In the genomic region with DNA sequence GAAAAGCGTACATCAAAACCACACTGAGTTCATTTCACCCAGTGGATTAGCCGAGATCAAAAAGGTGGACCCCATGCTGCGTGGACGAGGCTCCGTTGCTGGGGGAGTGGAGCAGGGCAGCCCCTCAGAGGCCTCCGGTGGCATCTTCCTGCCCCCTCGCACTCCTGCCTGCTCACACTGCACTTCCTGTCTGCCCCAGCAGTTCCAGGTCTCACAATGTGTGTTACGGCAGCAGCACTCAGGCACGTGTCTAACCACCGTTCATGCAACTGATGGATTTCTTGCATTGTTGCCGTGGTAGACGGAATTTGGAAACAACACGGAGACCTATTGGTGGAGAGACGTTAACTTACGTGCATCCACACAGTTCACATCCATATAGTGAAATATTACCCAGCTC, we compare ENCODE assay signal across 17 cellular contexts.
"Had no signal": no experiment of that assay in that cellular context is flagged by ENCODE, and none has a peak within 500 bp of the region (broad histone marks: within the 10 kb centered on the region; RNA-seq: fewer than 3 reads in every experiment).

No MANE protein-coding gene starts in this region.

- H3K4me1 ChIP-seq: left lung, vagina had no signal

- H3K4me1 Mint-ChIP-seq: activated naive CD4-positive, alpha-beta T cell treated with anti-CD3 and anti-CD28 coated beads, Interleukin-2, amount 50 U/mL, for 24 hours had no signal

- H3K4me3 ChIP-seq: left lung, thyroid gland, vagina had no signal

- H3K9me3 Mint-ChIP-seq: activated CD4-positive, alpha-beta memory T cell treated with anti-CD3 and anti-CD28 coated beads, Interleukin-2, amount 10 ng/mL, durations not matched to agents 7 days and 5 days; activated naive CD4-positive, alpha-beta T cell treated with anti-CD3 and anti-CD28 coated beads, Interleukin-2, amount 50 U/mL, for 24 hours; activated T-helper 2 cell treated with anti-CD3 and anti-CD28 coated beads, Interferon-gamma antibody, Interleukin-2, Interleukin-4, amounts not matched to agents 10 μg/mL and 5 μg/mL and 100 μg/mL, durations not matched to agents 14 hours and 24 hours and 36 hours; stimulated activated effector memory CD8-positive, alpha-beta T cell treated with anti-CD3 and anti-CD28 coated beads, Interleukin-12 subunit alpha, Interleukin-12 subunit beta, amount 100 ng/mL, for 72 hours; T-helper 1 cell treated with Interleukin-12 subunit alpha and Interleukin-12 subunit beta and Interleukin-4 antibody, amounts not matched to agents 30 μg/mL and 1 μg/mL, for 36 hours had no signal

- H3K4me3 Mint-ChIP-seq: activated CD4-positive, alpha-beta memory T cell treated with anti-CD3 and anti-CD28 coated beads, Interleukin-2, amount 10 ng/mL, durations not matched to agents 7 days and 5 days; activated naive CD4-positive, alpha-beta T cell treated with anti-CD3 and anti-CD28 coated beads, Interleukin-2, amount 50 U/mL, for 24 hours; naive B cell; stimulated activated effector memory CD8-positive, alpha-beta T cell treated with anti-CD3 and anti-CD28 coated beads, Interleukin-12 subunit alpha, Interleukin-12 subunit beta, amount 100 ng/mL, for 72 hours; T-helper 1 cell treated with Interleukin-12 subunit alpha and Interleukin-12 subunit beta and Interleukin-4 antibody, amounts not matched to agents 30 μg/mL and 1 μg/mL, for 36 hours had no signal

- ATAC-seq: left lung; stimulated activated effector memory CD8-positive, alpha-beta T cell treated with anti-CD3 and anti-CD28 coated beads, Interleukin-12 subunit alpha, Interleukin-12 subunit beta, amount 100 ng/mL, for 72 hours had no signal

- H3K27ac ChIP-seq: brain microvascular endothelial cell, left lung, neutrophil, vagina, WERI-Rb-1 had no signal

- H3K9me3 ChIP-seq: left lung, neutrophil, SK-N-SH, thyroid gland, vagina had no signal

- H3K27ac Mint-ChIP-seq: activated CD4-positive, alpha-beta memory T cell treated with anti-CD3 and anti-CD28 coated beads, Interleukin-2, amount 10 ng/mL, durations not matched to agents 7 days and 5 days; activated naive CD4-positive, alpha-beta T cell treated with anti-CD3 and anti-CD28 coated beads, Interleukin-2, amount 50 U/mL, for 24 hours; activated T-helper 2 cell treated with anti-CD3 and anti-CD28 coated beads, Interferon-gamma antibody, Interleukin-2, Interleukin-4, amounts not matched to agents 10 μg/mL and 5 μg/mL and 100 μg/mL, durations not matched to agents 14 hours and 24 hours and 36 hours; stimulated activated effector memory CD8-positive, alpha-beta T cell treated with anti-CD3 and anti-CD28 coated beads, Interleukin-12 subunit alpha, Interleukin-12 subunit beta, amount 100 ng/mL, for 72 hours; T-helper 1 cell treated with Interleukin-12 subunit alpha and Interleukin-12 subunit beta and Interleukin-4 antibody, amounts not matched to agents 30 μg/mL and 1 μg/mL, for 36 hours had no signal

- H3K27me3 Mint-ChIP-seq: naive B cell had no signal

- H3K27me3 ChIP-seq: brain microvascular endothelial cell, left lung, neutrophil, thyroid gland, vagina had no signal

- DNase-seq: activated CD4-positive, alpha-beta memory T cell treated with anti-CD3 and anti-CD28 coated beads, Interleukin-2, amount 10 ng/mL, durations not matched to agents 7 days and 5 days; activated T-cell treated with anti-CD3 and anti-CD28 coated beads for 4 hours; brain microvascular endothelial cell; hippocampal formation; left lung; naive B cell; SK-N-SH; stimulated activated CD4-positive, alpha-beta T cell treated with anti-CD3 and anti-CD28 coated beads, Interleukin-1b, Interleukin-23, amount 100 ng/mL, for 48 hours; thyroid gland; WERI-Rb-1 had no signal

- FAIRE-seq: keratinocyte had no signal
